11 cellular contexts compared by ENCODE assay signal in genomic region chr6:13302291-13302690, GRCh38. TPM values are rescaled to one million over a fixed set of nuclear protein-coding genes. Genes with fewer than 3 reads are reported as not detected.
DNase-seq lines count a peak whose midpoint lies in the region; ATAC-seq and TF ChIP-seq lines count a peak whose summit lies in the region.
"Had no signal": no experiment of that assay in that cellular context is flagged by ENCODE, and none has a peak within 500 bp of the region (broad histone marks: within the 10 kb centered on the region; RNA-seq: fewer than 3 reads in every experiment).

No MANE protein-coding gene starts in this region.

- no peaks in the 10 kb centered on the region for H3K9me3 Mint-ChIP-seq in chondrocyte (ENCODE audit: low read depth)

- intact Hi-C loops in lower lobe of right lung (cut with DNase I), result no loop called here

- no peaks in the 10 kb centered on the region for H3K79me2 ChIP-seq in SK-N-SH (ENCODE audit: insufficient read depth)

- peaks cover 26% of the 10 kb centered on the region for H3K4me1 Mint-ChIP-seq in chondrocyte (ENCODE audit: low read depth)

- peaks cover 13% of the 10 kb centered on the region for H3F3A ChIP-seq in SK-N-SH (replicated peaks; ENCODE audit: insufficient read depth)

- POLR2A ChIA-PET in SK-N-SH (lab: Yijun Ruan, JAX), result no interaction called here

- H3K9ac ChIP-seq in SK-N-SH, result no peak overlapping the region
- peak overlapping the region in 2 of 5 donors; percentile 0 to 27 for H3K9ac ChIP-seq in subcutaneous abdominal adipose tissue (ENCODE audit: low read length in 5 of 5)

- no peaks in the 10 kb centered on the region for H3K9me2 ChIP-seq in SK-N-SH

- no peak for TF ChIP-seq RAD21 in SK-N-SH (IDR thresholded peaks at IDR 0.05; ENCODE audit: low read length)

- H3K4me2 ChIP-seq in SK-N-SH, result peak overlapping the region; percentile 71

- no peak for DNase-seq in SK-N-SH
- no peak for DNase-seq in chondrocyte (ENCODE audit: low spot score)
- DNase-seq in lower lobe of right lung, result no peak
- DNase-seq in HuH-7.5 (ENCODE audit: low spot score), result no peak
- DNase-seq: activated T-cell treated with anti-CD3 and anti-CD28 coated beads for 4 hours, glutamatergic neuron had no signal

- H3K9me3 ChIP-seq in SK-N-SH (no peaks in the 10 kb centered on the region), lower lobe of right lung (no peaks in the 10 kb centered on the region), subcutaneous abdominal adipose tissue (ENCODE audit: control insufficient read depth in 5 of 5, low read length in 5 of 5) (no peaks in the 10 kb centered on the region)

- peaks cover 15% of the 10 kb centered on the region for H3K36me3 Mint-ChIP-seq in chondrocyte (ENCODE audit: low read depth)

- 83% methylated on average over 4 of the region's 7 CpGs for WGBS in SK-N-SH (ENCODE audit: low lambda C conversion rate)

- no peaks in the 10 kb centered on the region for H3K27me3 Mint-ChIP-seq in chondrocyte (ENCODE audit: low read depth)

- H4K20me1 ChIP-seq in SK-N-SH (ENCODE audit: insufficient read depth), result no peaks in the 10 kb centered on the region

- TF ChIP-seq CTCF in SK-N-SH (IDR thresholded peaks at IDR 0.05), result no peak
- no peak for TF ChIP-seq CTCF in chondrocyte (IDR thresholded peaks at IDR 0.05)
- no peak for TF ChIP-seq CTCF in lower lobe of right lung (IDR thresholded peaks at IDR 0.05)

- no peak for TF ChIP-seq EP300 in SK-N-SH (IDR thresholded peaks at IDR 0.05; ENCODE audit: borderline replicate concordance in 1 of 2, low read depth in 1 of 2, low read length in 1 of 2)

- H3K27me3 ChIP-seq in SK-N-SH (ENCODE audit: insufficient read depth) (no peaks in the 10 kb centered on the region), lower lobe of right lung (ENCODE audit: low read depth) (no peaks in the 10 kb centered on the region), subcutaneous abdominal adipose tissue (ENCODE audit: control insufficient read depth in 5 of 5, insufficient read depth in 4 of 5, low read length in 5 of 5) (no peaks in the 10 kb centered on the region)

- H3K4me1 ChIP-seq in SK-N-SH (ENCODE audit: control insufficient read depth in 1 of 2, insufficient read depth in 2 of 2, low read depth in 1 of 2, low read length in 1 of 2) (peaks cover 0 to 27% of the 10 kb centered on the region in 2 experiments; a peak in 3 of 4 replicates), lower lobe of right lung (peaks cover 29% of the 10 kb centered on the region), subcutaneous abdominal adipose tissue (ENCODE audit: control insufficient read depth in 5 of 5, insufficient read depth in 5 of 5, low read length in 5 of 5) (peaks cover 2 to 24% (median 18%) of the 10 kb centered on the region in 5 donors)

- H3K36me3 ChIP-seq in SK-N-SH (replicated peaks in 1 of 2; ENCODE audit: control insufficient read depth in 1 of 2, insufficient read depth in 2 of 2, low read length in 1 of 2) (peaks cover 23 to 62% of the 10 kb centered on the region in 2 experiments), lower lobe of right lung (peaks cover 73% of the 10 kb centered on the region), subcutaneous abdominal adipose tissue (ENCODE audit: control insufficient read depth in 5 of 5, insufficient read depth in 5 of 5, low read length in 5 of 5) (peaks cover 7 to 49% (median 40%) of the 10 kb centered on the region in 5 donors)

- no peak overlapping the region for H2AFZ ChIP-seq in SK-N-SH (ENCODE audit: low read depth)

- H3K27ac Mint-ChIP-seq in chondrocyte (ENCODE audit: unreplicated experiment), result peak overlapping the region; percentile 99

- H3K4me3 Mint-ChIP-seq in chondrocyte (ENCODE audit: unreplicated experiment), result no peak overlapping the region

- ATAC-seq in SK-N-SH treated with all-trans-retinoic acid at 6 μM for 48 hours (no peak), lower lobe of right lung (no peak), HG03097 (IDR thresholded peaks at IDR 0.05; ENCODE audit: low FRiP score, unreplicated experiment) (no peak), HG02884 (IDR thresholded peaks at IDR 0.05; ENCODE audit: unreplicated experiment) (no peak)

- H3K27ac ChIP-seq in SK-N-SH (ENCODE audit: low read depth in 2 of 2, low read length in 1 of 2), result peak overlapping the region in 1 of 2 experiments; percentile 82; a peak in 1 of 4 replicates
- H3K27ac ChIP-seq in lower lobe of right lung, result peak overlapping the region; percentile 72
- H3K27ac ChIP-seq in subcutaneous abdominal adipose tissue (ENCODE audit: low read depth, low read length), result peak overlapping the region; percentile 61
- H3K27ac ChIP-seq: 22Rv1 had no signal

- CTCF ChIA-PET in SK-N-SH (lab: Yijun Ruan, JAX), result no interaction called here

- no peak overlapping the region for H3K4me3 ChIP-seq in SK-N-SH (ENCODE audit: low read depth in 2 of 2, low read length in 1 of 2)
- no peak overlapping the region for H3K4me3 ChIP-seq in lower lobe of right lung
- no peak overlapping the region for H3K4me3 ChIP-seq in subcutaneous abdominal adipose tissue (ENCODE audit: low read depth in 1 of 5, low read length in 5 of 5)

TF ChIP-seq in SK-N-SH, 30 proteins besides CTCF, POLR2A, EP300 and RAD21 (continues in another document):
- TF ChIP-seq RFX5 (IDR thresholded peaks at IDR 0.05; ENCODE audit: low read length) (no peak), YY1 (IDR thresholded peaks at IDR 0.05; ENCODE audit: low read depth) (no peak), TEAD4 (IDR thresholded peaks at IDR 0.05; ENCODE audit: borderline replicate concordance, insufficient read depth) (no peak), SMC3 (IDR thresholded peaks at IDR 0.05; ENCODE audit: low read depth, low read length) (no peak), USF2 (IDR thresholded peaks at IDR 0.05; ENCODE audit: borderline replicate concordance, low read depth, low read length) (no peak), IRF3 (IDR thresholded peaks at IDR 0.05; ENCODE audit: low read depth, low read length) (no peak), NFIC (IDR thresholded peaks at IDR 0.05; ENCODE audit: borderline replicate concordance) (no peak)

TF ChIP-seq in SK-N-SH treated with all-trans-retinoic acid at 6 μM for 48 hours, 23 proteins besides CTCF, POLR2A, EP300 and RAD21:
- no peak for TF ChIP-seq CREB5 (CRISPR knock-in tag; IDR thresholded peaks at IDR 0.05; ENCODE audit: low read depth)
- TF ChIP-seq ZNF70 (CRISPR knock-in tag; IDR thresholded peaks at IDR 0.05), result no peak
- TF ChIP-seq TOX (CRISPR knock-in tag; IDR thresholded peaks at IDR 0.05; ENCODE audit: borderline replicate concordance), result no peak
- no peak for TF ChIP-seq CSRNP3 (CRISPR knock-in tag; IDR thresholded peaks at IDR 0.05)
- no peak for TF ChIP-seq OSR1 (CRISPR knock-in tag; IDR thresholded peaks at IDR 0.05)
- no peak for TF ChIP-seq BACH2 (CRISPR knock-in tag; IDR thresholded peaks at IDR 0.05; ENCODE audit: borderline replicate concordance)

RNA-seq across cellular contexts. Expression of gene TBC1D7, which starts 26.0 kb away (rescaled TPM):
- 25.2 and 27.5 TPM in 2 replicates for polyA plus RNA-seq in SK-N-SH (2012; rRNA removed)
- polyA plus RNA-seq in SK-N-SH (2012; cell fraction: cytosol; rRNA removed), result 27.7 and 30.3 TPM in 2 replicates
- polyA plus RNA-seq in SK-N-SH (2012; cell fraction: nucleus; rRNA removed), result 22.8 and 24.5 TPM in 2 replicates
- total RNA-seq in chondrocyte, result 19.4 to 21.7 TPM (median 19.8 TPM) in 3 replicates
- total RNA-seq in lower lobe of right lung, result 18.8 TPM
